ENCODE assay signal across 19 cellular contexts in the genomic region with DNA sequence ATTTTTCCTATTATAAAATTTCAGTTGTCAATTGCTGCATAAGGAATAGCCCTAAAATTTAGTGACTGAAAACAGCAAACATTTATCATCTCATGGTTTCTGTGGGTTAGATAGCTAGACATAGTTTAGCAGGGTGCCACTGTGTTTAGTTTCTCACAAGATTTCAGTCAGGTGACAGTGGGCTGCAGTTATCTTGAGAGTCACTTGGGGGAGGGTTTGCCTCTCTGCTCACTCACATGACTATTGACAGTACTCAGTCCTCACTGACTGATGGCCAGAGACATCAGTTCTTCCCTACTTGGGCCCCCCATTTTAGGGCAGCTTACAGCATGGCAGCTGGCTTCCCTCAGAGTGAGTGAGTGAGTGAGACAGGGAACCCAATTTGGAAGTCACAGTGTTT.
"Had no signal": no experiment of that assay in that cellular context is flagged by ENCODE, and none has a peak within 500 bp of the region (broad histone marks: within the 10 kb centered on the region; RNA-seq: fewer than 3 reads in every experiment).

No MANE protein-coding gene starts in this region.

- H3K4me3 ChIP-seq: prostate gland, right lobe of liver, spleen, upper lobe of right lung had no signal

- DNase-seq: activated CD4-positive, alpha-beta T cell treated with anti-CD3 and anti-CD28 coated beads, Interleukin-2, amount 50 U/mL, for 4 hours; activated gamma-delta T cell; activated T-cell treated with anti-CD3 and anti-CD28 coated beads, Interleukin-2, amount 50 U/mL, for 48 hours; amygdala; foreskin keratinocyte; head of caudate nucleus; mammary epithelial cell; naive thymus-derived CD8-positive, alpha-beta T cell; occipital lobe; right lobe of liver; spleen; stimulated activated CD4-positive, alpha-beta T cell treated with anti-CD3 and anti-CD28 coated beads, Interleukin-1b, Interleukin-23, amount 100 ng/mL, for 48 hours; stimulated activated naive CD4-positive, alpha-beta T cell treated with Interleukin-2 at 50 U/mL for 16 hours; T-helper 1 cell; upper lobe of right lung had no signal

- H3K27me3 Mint-ChIP-seq: activated naive CD8-positive, alpha-beta T cell; naive thymus-derived CD8-positive, alpha-beta T cell had no signal

- H3K9me3 ChIP-seq: prostate gland, right lobe of liver, spleen, upper lobe of right lung had no signal

- H3K36me3 ChIP-seq: prostate gland, right lobe of liver had no signal

- H3K27me3 ChIP-seq: foreskin keratinocyte, right lobe of liver, spleen, upper lobe of right lung had no signal

- H3K27ac Mint-ChIP-seq: activated naive CD8-positive, alpha-beta T cell; naive thymus-derived CD8-positive, alpha-beta T cell had no signal

- H3K27ac ChIP-seq: foreskin keratinocyte, prostate gland, right lobe of liver, spleen, upper lobe of right lung had no signal

- H3K9me3 Mint-ChIP-seq: naive thymus-derived CD8-positive, alpha-beta T cell had no signal

- ATAC-seq: foreskin keratinocyte; left lobe of liver; naive thymus-derived CD8-positive, alpha-beta T cell; right lobe of liver; upper lobe of right lung had no signal

- H3K4me1 ChIP-seq: foreskin keratinocyte, prostate gland had no signal

- H3K4me3 Mint-ChIP-seq: activated naive CD8-positive, alpha-beta T cell; brain; naive thymus-derived CD8-positive, alpha-beta T cell had no signal
